In the genomic region with DNA sequence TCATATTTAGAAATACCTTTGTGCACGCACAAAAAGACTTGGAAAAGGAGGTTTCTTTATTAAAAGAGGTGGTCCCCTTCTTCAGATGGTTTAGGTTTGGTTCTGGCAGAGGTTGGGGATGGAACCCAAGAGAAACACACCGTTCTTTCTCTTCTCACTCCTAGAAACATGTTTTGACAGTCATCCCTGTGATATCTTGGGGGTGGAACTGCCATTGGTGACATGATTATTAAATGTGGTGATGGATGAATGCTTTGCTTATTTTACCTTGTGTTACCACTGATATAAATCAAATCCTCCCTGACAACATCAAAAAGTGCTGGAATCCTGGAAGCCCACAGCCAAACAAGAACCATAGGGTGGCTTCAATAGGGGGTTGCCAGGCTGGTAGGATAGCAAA, we compare ENCODE assay signal across 8 cellular contexts.
"Had no signal": no experiment of that assay in that cellular context is flagged by ENCODE, and none has a peak within 500 bp of the region (broad histone marks: within the 10 kb centered on the region; RNA-seq: fewer than 3 reads in every experiment).

No MANE protein-coding gene starts in this region.

- H3K27ac ChIP-seq: GM23248, HL-60 had no signal

- H2AFZ ChIP-seq: GM23248 had no signal

- H3K4me1 ChIP-seq: HAP-1 had no signal

- DNase-seq: GM23248, GOT3, H7, HFFc6 had no signal

- H3K36me3 ChIP-seq: HAP-1 had no signal

- H3K9me3 ChIP-seq: HAP-1 had no signal

- H3K4me3 ChIP-seq: GM23248, HAP-1 had no signal

- ATAC-seq: HCT116, HepG2 had no signal
